ENCODE assay signal across 8 cellular contexts in genomic region chr3:108090701-108091497, GRCh38. TPM values are rescaled to one million over a fixed set of nuclear protein-coding genes. Genes with fewer than 3 reads are reported as not detected.
DNase-seq lines count a peak whose midpoint lies in the region; TF ChIP-seq lines count a peak whose summit lies in the region.

Gene CD47, minus strand, starts transcription at chr3:108091031. Its CDS starts 123 bp downstream, at chr3:108090908.

- H3K27me3 Mint-ChIP-seq in nephron progenitor cell (ENCODE audit: low read depth, poor library complexity): peaks cover 38% of the 10 kb centered on the region
- no peaks in the 10 kb centered on the region for H3K27me3 Mint-ChIP-seq in stimulated activated naive CD8-positive, alpha-beta T cell treated with anti-CD3 and anti-CD28 coated beads, Interleukin-15, Interleukin-2, amounts not matched to agents 100 ng/mL and 50 ng/mL, for 24 hours

- H3K27me3 ChIP-seq in H7 (ENCODE audit: control insufficient read depth, insufficient read depth, low read length) (peaks cover 23% of the 10 kb centered on the region), MG63 (no peaks in the 10 kb centered on the region)

- H3K4me3 ChIP-seq in H7 (ENCODE audit: insufficient read depth, low read depth, low read length) (peak within 1 kb of the TSS; percentile 68), MG63 (peak within 1 kb of the TSS; percentile 83)

- peak within 1 kb of the TSS; percentile 97 for H3K4me3 Mint-ChIP-seq in nephron progenitor cell
- H3K4me3 Mint-ChIP-seq in stimulated activated naive CD8-positive, alpha-beta T cell treated with anti-CD3 and anti-CD28 coated beads, Interleukin-15, Interleukin-2, amounts not matched to agents 100 ng/mL and 50 ng/mL, for 24 hours: peak within 1 kb of the TSS; percentile 92

- no peaks in the 10 kb centered on the region for H3K36me3 Mint-ChIP-seq in nephron progenitor cell (ENCODE audit: low read depth)
- H3K36me3 Mint-ChIP-seq in stimulated activated naive CD8-positive, alpha-beta T cell treated with anti-CD3 and anti-CD28 coated beads, Interleukin-15, Interleukin-2, amounts not matched to agents 100 ng/mL and 50 ng/mL, for 24 hours (ENCODE audit: low read depth): peaks cover 9% of the 10 kb centered on the region

- DNase-seq in EL (peak; percentile 89), H7 (peak; percentile 99), MG63 (peak; percentile 97), SHP77 treated with DMSO at 0.1 percent for 48 hours (lab: John Stamatoyannopoulos, UW) (peak; percentile 64), activated gamma-delta T cell (lab: John Stamatoyannopoulos, UW) (peak; percentile 98), fibroblast of the conjunctiva (ENCODE audit: low read depth) (peak; percentile 81), nephron progenitor cell (peak; percentile 98)

- peaks cover 10% of the 10 kb centered on the region for H3K9me3 Mint-ChIP-seq in nephron progenitor cell
- H3K9me3 Mint-ChIP-seq in stimulated activated naive CD8-positive, alpha-beta T cell treated with anti-CD3 and anti-CD28 coated beads, Interleukin-15, Interleukin-2, amounts not matched to agents 100 ng/mL and 50 ng/mL, for 24 hours: peaks cover 3% of the 10 kb centered on the region

- H3K4me1 Mint-ChIP-seq in nephron progenitor cell: peaks cover 17% of the 10 kb centered on the region
- peaks cover 37% of the 10 kb centered on the region for H3K4me1 Mint-ChIP-seq in stimulated activated naive CD8-positive, alpha-beta T cell treated with anti-CD3 and anti-CD28 coated beads, Interleukin-15, Interleukin-2, amounts not matched to agents 100 ng/mL and 50 ng/mL, for 24 hours (ENCODE audit: low read depth)

- TF ChIP-seq CTCF in nephron progenitor cell (IDR thresholded peaks at IDR 0.05): no peak

- H3K9me3 ChIP-seq in MG63: no peaks in the 10 kb centered on the region

- no peaks in the 10 kb centered on the region for H3K36me3 ChIP-seq in H7 (replicated peaks; ENCODE audit: control insufficient read depth, insufficient read depth, low read length)
- peaks cover 5% of the 10 kb centered on the region; the same call in 1 of the 2 replicates for H3K36me3 ChIP-seq in MG63

- H3K27ac Mint-ChIP-seq in nephron progenitor cell: peak within 1 kb of the TSS; percentile 13
- peak within 1 kb of the TSS; percentile 98 for H3K27ac Mint-ChIP-seq in stimulated activated naive CD8-positive, alpha-beta T cell treated with anti-CD3 and anti-CD28 coated beads, Interleukin-15, Interleukin-2, amounts not matched to agents 100 ng/mL and 50 ng/mL, for 24 hours

RNA-seq across cellular contexts. Expression of gene CD47, which starts in this region (rescaled TPM):
- total RNA-seq in H7 (2014; rRNA removed; shearing (Covaris generic)): 8.3 and 14.4 TPM in 2 replicates
- total RNA-seq in MG63 (2014; rRNA removed; shearing (Covaris generic); ENCODE audit: low replicate concordance): 69.0 and 158 TPM in 2 replicates

Comparison
In these comparisons a context has a peak if more than half of its experiments do, and no peak if none do; other contexts are left out.
1. Peak in every context shown above with its lines: DNase-seq and H3K4me3 ChIP-seq.